ENCODE assay signal across 8 cellular contexts in genomic region chr19:35740423-35741215, GRCh38. TPM values are rescaled to one million over a fixed set of nuclear protein-coding genes. Genes with fewer than 3 reads are reported as not detected.
DNase-seq lines count a peak whose midpoint lies in the region; TF ChIP-seq lines count a peak whose summit lies in the region.

No MANE protein-coding gene starts in this region.

- peak; percentile 100 for DNase-seq in H7
- peak; percentile 97 for DNase-seq in M059J (ENCODE audit: low read depth)
- DNase-seq in activated effector memory CD4-positive, alpha-beta T cell treated with anti-CD3 and anti-CD28 coated beads, Interleukin-2, amount 50 U/mL, for 16 hours: peak; percentile 99
- peak; percentile 98 for DNase-seq in fibroblast of villous mesenchyme (ENCODE audit: low read depth)
- DNase-seq in stromal cell of bone marrow (ENCODE audit: low read depth): peak; percentile 95

- peak overlapping the region; percentile 1 for H2AFZ ChIP-seq in neuron (ENCODE audit: low read depth, low read length)

- peak; percentile 25 for TF ChIP-seq CTCF in fibroblast of villous mesenchyme (IDR thresholded peaks at IDR 0.05; ENCODE audit: insufficient read depth, low read depth, low read length)

- peak overlapping the region; percentile 69 for H3K4me3 ChIP-seq in H7 (ENCODE audit: insufficient read depth, low read depth, low read length)
- peak overlapping the region; percentile 64 for H3K4me3 ChIP-seq in fibroblast of villous mesenchyme (ENCODE audit: low read depth, low read length)
- H3K4me3 ChIP-seq in neuron (ENCODE audit: low read length): peak overlapping the region; percentile 63

- H3K36me3 ChIP-seq in ES-I3 (ENCODE audit: insufficient read depth, low read length): no peaks in the 10 kb centered on the region
- H3K36me3 ChIP-seq in H7 (replicated peaks; ENCODE audit: control insufficient read depth, insufficient read depth, low read length): peaks cover 16% of the 10 kb centered on the region
- H3K36me3 ChIP-seq in neuron (ENCODE audit: insufficient read depth, low read length): peaks cover 29% of the 10 kb centered on the region

- H3K9ac ChIP-seq in ES-I3 (ENCODE audit: low read depth, low read length): peak overlapping the region; percentile 79

- H3K9me3 ChIP-seq in ES-I3 (ENCODE audit: control insufficient read depth, insufficient read depth, low read length) (peaks cover 3% of the 10 kb centered on the region; the same call in 1 of the 2 replicates), neuron (ENCODE audit: low read length) (no peaks in the 10 kb centered on the region)

- H3K27me3 ChIP-seq in H7 (ENCODE audit: control insufficient read depth, insufficient read depth, low read length) (no peaks in the 10 kb centered on the region), neuron (ENCODE audit: insufficient read depth, low read length) (no peaks in the 10 kb centered on the region)

- peak; percentile 93 for TF ChIP-seq POLR2A in Raji (IDR thresholded peaks at IDR 0.05; ENCODE audit: insufficient read depth, low read depth, low read length)

- no peaks in the 10 kb centered on the region for H3K4me1 ChIP-seq in ES-I3 (ENCODE audit: insufficient read depth, low read length)
- peaks cover 13% of the 10 kb centered on the region for H3K4me1 ChIP-seq in neuron (ENCODE audit: insufficient read depth, low read length)

RNA-seq across cellular contexts. Expression of gene IGFLR1, which starts 1.6 kb away (rescaled TPM):
- 11.5 and 15.2 TPM in 2 replicates for total RNA-seq in H7 (2014; rRNA removed; shearing (Covaris generic))
- total RNA-seq in M059J (2014; rRNA removed; shearing (Covaris generic)): 8.8 and 24.0 TPM in 2 replicates
- 0.43 and 0.64 TPM in 2 replicates for total RNA-seq in fibroblast of villous mesenchyme

RNA-seq across cellular contexts. Expression of gene U2AF1L4, which starts 4.6 kb away (rescaled TPM):
- 11.6 and 13.4 TPM in 2 replicates for total RNA-seq in H7 (2014; rRNA removed; shearing (Covaris generic))
- 18.0 and 24.9 TPM in 2 replicates for total RNA-seq in M059J (2014; rRNA removed; shearing (Covaris generic))
- 4.7 and 5.8 TPM in 2 replicates for total RNA-seq in fibroblast of villous mesenchyme

RNA-seq across cellular contexts. Expression of gene PSENEN, which starts 4.8 kb away (rescaled TPM):
- 53.2 and 58.6 TPM in 2 replicates for total RNA-seq in H7 (2014; rRNA removed; shearing (Covaris generic))
- total RNA-seq in M059J (2014; rRNA removed; shearing (Covaris generic)): 90.5 and 108 TPM in 2 replicates
- 14.7 and 18.7 TPM in 2 replicates for total RNA-seq in fibroblast of villous mesenchyme

RNA-seq across cellular contexts. Expression of gene LIN37, which starts 7.8 kb away (rescaled TPM):
- 5.0 and 17.2 TPM in 2 replicates for total RNA-seq in H7 (2014; rRNA removed; shearing (Covaris generic))
- total RNA-seq in M059J (2014; rRNA removed; shearing (Covaris generic)): 4.3 and 12.2 TPM in 2 replicates
- 13.8 and 14.2 TPM in 2 replicates for total RNA-seq in fibroblast of villous mesenchyme

RNA-seq across cellular contexts. Expression of gene HSPB6, which starts 16.2 kb away (rescaled TPM):
- total RNA-seq in H7 (2014; rRNA removed; shearing (Covaris generic)): 0.48 and 1.4 TPM in 2 replicates
- total RNA-seq in M059J (2014; rRNA removed; shearing (Covaris generic)): 0.39 and 0.47 TPM in 2 replicates
- 20.7 and 44.8 TPM in 2 replicates for total RNA-seq in fibroblast of villous mesenchyme

Comparison
In these comparisons a context has a peak if more than half of its experiments do, and no peak if none do; other contexts are left out.
1. Peak in every context shown above with its lines: DNase-seq and H3K4me3 ChIP-seq.